ENCODE assay signal across 23 cellular contexts in genomic region chr20:9360427-9360826, GRCh38.
"Had no signal": no experiment of that assay in that cellular context is flagged by ENCODE, and none has a peak within 500 bp of the region (broad histone marks: within the 10 kb centered on the region; RNA-seq: fewer than 3 reads in every experiment).

No MANE protein-coding gene starts in this region.

- H3K9me3 ChIP-seq: breast epithelium, right lobe of liver, thoracic aorta, vagina had no signal

- ATAC-seq: activated CD8-positive, alpha-beta T cell treated with anti-CD3 and anti-CD28 coated beads, Interleukin-2, amount 10 ng/mL, durations not matched to agents 7 days and 5 days; activated T-cell treated with anti-CD3 and anti-CD28 coated beads, Interleukin-2, amount 50 U/mL, for 4 hours; natural killer cell had no signal

- H3K4me3 Mint-ChIP-seq: activated CD8-positive, alpha-beta T cell treated with anti-CD3 and anti-CD28 coated beads, Interleukin-2, amount 10 ng/mL, durations not matched to agents 7 days and 5 days; activated naive CD8-positive, alpha-beta T cell; activated T-cell treated with anti-CD3 and anti-CD28 coated beads, Interleukin-2, amount 50 U/mL, for 4 hours; central memory CD8-positive, alpha-beta T cell; immature natural killer cell; natural killer cell; type B pancreatic cell had no signal

- H3K36me3 ChIP-seq: breast epithelium, right lobe of liver, thoracic aorta, vagina had no signal

- H3K4me1 ChIP-seq: breast epithelium, right lobe of liver had no signal

- H3K36me3 Mint-ChIP-seq: activated naive CD8-positive, alpha-beta T cell; immature natural killer cell; natural killer cell had no signal

- H3K27ac Mint-ChIP-seq: activated CD8-positive, alpha-beta T cell treated with anti-CD3 and anti-CD28 coated beads, Interleukin-2, amount 10 ng/mL, durations not matched to agents 7 days and 5 days; activated naive CD8-positive, alpha-beta T cell; activated T-helper 2 cell treated with anti-CD3 and anti-CD28 coated beads, Interferon-gamma antibody, Interleukin-2, Interleukin-4, amounts not matched to agents 10 μg/mL and 5 μg/mL and 100 μg/mL, durations not matched to agents 14 hours and 24 hours and 36 hours; immature natural killer cell; natural killer cell; type B pancreatic cell had no signal

- H3K27ac ChIP-seq: breast epithelium, hepatocyte, right lobe of liver had no signal

- DNase-seq: activated CD4-positive, alpha-beta T cell treated with anti-CD3 and anti-CD28 coated beads, Interleukin-2, amount 50 U/mL, for 1 hour; activated CD4-positive, CD25-positive, alpha-beta regulatory T cell treated with anti-CD3 and anti-CD28 coated beads, Interleukin-2, amount 50 U/mL, for 72 hours; activated CD8-positive, alpha-beta memory T cell treated with anti-CD3 and anti-CD28 coated beads, Interleukin-2, amount 50 U/mL, for 4 hours; activated CD8-positive, alpha-beta T cell treated with anti-CD3 and anti-CD28 coated beads, Interleukin-2, amount 10 ng/mL, durations not matched to agents 7 days and 5 days; activated naive CD4-positive, alpha-beta T cell; activated T-cell treated with anti-CD3 and anti-CD28 coated beads, Interleukin-2, amount 50 U/mL, for 4 hours; immature natural killer cell; natural killer cell; right lobe of liver; stimulated activated CD4-positive, alpha-beta T cell treated with anti-CD3 and anti-CD28 coated beads, Interleukin-2, amount 100 ng/mL, for 48 hours; stimulated activated CD8-positive, alpha-beta memory T cell treated with anti-CD3 and anti-CD28 coated beads, Interleukin-4, amount 100 ng/mL, for 48 hours; stimulated activated naive CD4-positive, alpha-beta T cell had no signal

- H3K27me3 Mint-ChIP-seq: activated naive CD8-positive, alpha-beta T cell; central memory CD8-positive, alpha-beta T cell; type B pancreatic cell had no signal

- H3K9me3 Mint-ChIP-seq: activated T-cell treated with anti-CD3 and anti-CD28 coated beads, Interleukin-2, amount 50 U/mL, for 4 hours; activated T-helper 2 cell treated with anti-CD3 and anti-CD28 coated beads, Interferon-gamma antibody, Interleukin-2, Interleukin-4, amounts not matched to agents 10 μg/mL and 5 μg/mL and 100 μg/mL, durations not matched to agents 14 hours and 24 hours and 36 hours; central memory CD8-positive, alpha-beta T cell; natural killer cell; type B pancreatic cell had no signal

- H3K4me3 ChIP-seq: breast epithelium, coronary artery, hepatocyte, lung, right lobe of liver, smooth muscle cell, thoracic aorta, vagina had no signal

- H3K4me1 Mint-ChIP-seq: central memory CD8-positive, alpha-beta T cell; immature natural killer cell; natural killer cell had no signal

- H3K27me3 ChIP-seq: breast epithelium, hepatocyte, right lobe of liver, vagina had no signal
